1 cellular context compared by ENCODE assay signal in genomic region chr7:138388673-138389491, GRCh38.
A peak's percentile ranks its signal among the peaks of the same experiment; 100 is the strongest.
TF ChIP-seq lines count a peak whose summit lies in the region.

No MANE protein-coding gene starts in this region.

TF ChIP-seq in HepG2, 621 proteins besides CTCF, POLR2A, EP300 and RAD21 (continued from another document and continues in another):
- TF ChIP-seq RERE (CRISPR knock-in tag; IDR thresholded peaks at IDR 0.05; ENCODE audit: low read depth) (peak; percentile 94), ZNF703 (CRISPR knock-in tag; IDR thresholded peaks at IDR 0.05; ENCODE audit: borderline replicate concordance) (0 out of 2 replicates have a peak, but pooled peaks have one; percentile 71), ZNF576 (CRISPR knock-in tag; IDR thresholded peaks at IDR 0.05) (no peak), KLF13 (CRISPR knock-in tag; IDR thresholded peaks at IDR 0.05) (no peak), MNT (IDR thresholded peaks at IDR 0.05) (no peak), REST (IDR thresholded peaks at IDR 0.05; ENCODE audit: borderline replicate concordance in 1 of 2, low read depth in 1 of 2, low read length in 2 of 2) (peak in 1 of 2 experiments; percentile 60; a peak in 2 of 4 replicates), NFE2 (CRISPR knock-in tag; IDR thresholded peaks at IDR 0.05) (no peak), ARNT2 (CRISPR knock-in tag; IDR thresholded peaks at IDR 0.05; ENCODE audit: low read depth) (no peak; the same call in 1 of the 2 replicates), KLF16 (CRISPR knock-in tag; IDR thresholded peaks at IDR 0.05) (peak in 1 of 2 experiments; percentile 55; a peak in 1 of 4 replicates), NFKBIZ (CRISPR knock-in tag; IDR thresholded peaks at IDR 0.05) (0 out of 2 replicates have a peak, but pooled peaks have one; percentile 44), REL (CRISPR knock-in tag; conservative IDR thresholded peaks at IDR 0.05) (no peak), CHD4 (IDR thresholded peaks at IDR 0.05; ENCODE audit: borderline replicate concordance, low read length) (no peak; the same call in 1 of the 2 replicates), ZNF142 (CRISPR knock-in tag; IDR thresholded peaks at IDR 0.05) (0 out of 2 replicates have a peak, but pooled peaks have one; percentile 44), RXRA (CRISPR knock-in tag; IDR thresholded peaks at IDR 0.05) (peak; percentile 38; the same call in 1 of the 2 replicates), KDM5B (CRISPR knock-in tag; IDR thresholded peaks at IDR 0.05; ENCODE audit: borderline replicate concordance) (no peak), SRSF9 (IDR thresholded peaks at IDR 0.05; ENCODE audit: borderline replicate concordance, insufficient read depth, low read depth, low read length, poor library complexity, severe bottlenecking) (no peak), SIN3B (IDR thresholded peaks at IDR 0.05; ENCODE audit: low read length) (no peak), MED1 (CRISPR knock-in tag; IDR thresholded peaks at IDR 0.05) (peak; percentile 97), NCOR1 (IDR thresholded peaks at IDR 0.05; ENCODE audit: borderline replicate concordance, low read length) (peak; percentile 71; the same call in 1 of the 2 replicates), BRF2 (CRISPR knock-in tag; IDR thresholded peaks at IDR 0.05) (peak; percentile 74), GABPA (IDR thresholded peaks at IDR 0.05; ENCODE audit: low read depth, low read length) (no peak), GABPA (CRISPR knock-in tag; IDR thresholded peaks at IDR 0.05; ENCODE audit: low read depth) (peak; percentile 30; the same call in 1 of the 2 replicates), DMTF1 (CRISPR knock-in tag; IDR thresholded peaks at IDR 0.05) (no peak), ZNF329 (CRISPR knock-in tag; IDR thresholded peaks at IDR 0.05; ENCODE audit: low read depth) (no peak), SOX5 (CRISPR knock-in tag; IDR thresholded peaks at IDR 0.05; ENCODE audit: borderline replicate concordance) (peak; percentile 87), FOXK2 (IDR thresholded peaks at IDR 0.05) (no peak), HNF1A (IDR thresholded peaks at IDR 0.05; ENCODE audit: low read depth) (peak; percentile 99), HNF1A (CRISPR knock-in tag; IDR thresholded peaks at IDR 0.05; ENCODE audit: borderline replicate concordance) (peak; percentile 99)
